Comparison of ENCODE assay signal across 18 cellular contexts in the genomic region with DNA sequence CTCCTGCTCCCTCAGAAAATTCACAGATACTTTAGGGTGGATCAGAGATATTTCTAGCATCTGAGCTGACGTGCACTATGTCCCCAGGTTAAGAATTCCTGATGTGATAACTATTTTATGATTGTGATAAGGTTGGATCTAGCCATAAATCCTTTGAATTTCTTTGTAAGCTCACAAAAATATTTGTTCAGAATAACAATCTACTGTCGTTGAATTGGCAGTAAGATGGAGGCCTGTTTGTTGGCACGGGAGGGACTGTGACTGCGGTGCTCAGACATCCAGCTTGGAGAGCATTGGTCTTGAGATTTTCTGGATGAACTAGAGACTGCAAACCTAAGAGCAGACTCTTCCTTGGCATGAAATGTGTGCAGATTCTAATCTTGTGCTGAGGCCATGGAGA.
DNase-seq lines count a peak whose midpoint lies in the region; ATAC-seq and TF ChIP-seq lines count a peak whose summit lies in the region.
"Had no signal": no experiment of that assay in that cellular context is flagged by ENCODE, and none has a peak within 500 bp of the region (broad histone marks: within the 10 kb centered on the region; RNA-seq: fewer than 3 reads in every experiment).

No MANE protein-coding gene starts in this region.

- no peak overlapping the region for H3K4me2 ChIP-seq in parathyroid adenoma (ENCODE audit: low read length)

- H3K9me3 Mint-ChIP-seq in Caco-2 (ENCODE audit: unreplicated experiment): no peaks in the 10 kb centered on the region
- H3K9me3 Mint-ChIP-seq: CD8-positive, alpha-beta memory T cell had no signal

- H3K79me2 ChIP-seq in parathyroid adenoma: no peaks in the 10 kb centered on the region

- no peaks in the 10 kb centered on the region for H3K9me3 ChIP-seq in Caco-2
- no peaks in the 10 kb centered on the region for H3K9me3 ChIP-seq in MG63
- H3K9me3 ChIP-seq in parathyroid adenoma (ENCODE audit: control insufficient read depth, low read length): no peaks in the 10 kb centered on the region

- no peaks in the 10 kb centered on the region for H3K27me3 ChIP-seq in Caco-2 (replicated peaks; ENCODE audit: control insufficient read depth, insufficient read depth, low read length)
- no peaks in the 10 kb centered on the region for H3K27me3 ChIP-seq in MG63
- no peaks in the 10 kb centered on the region for H3K27me3 ChIP-seq in parathyroid adenoma (ENCODE audit: control insufficient read depth, insufficient read depth, low read length)

- no peaks in the 10 kb centered on the region for H3K36me3 ChIP-seq in Caco-2 (ENCODE audit: control insufficient read depth, insufficient read depth, low read length)
- no peaks in the 10 kb centered on the region for H3K36me3 ChIP-seq in MG63
- no peaks in the 10 kb centered on the region for H3K36me3 ChIP-seq in parathyroid adenoma (ENCODE audit: control insufficient read depth, insufficient read depth, low read length)

- TF ChIP-seq CTCF in Caco-2 (IDR thresholded peaks at IDR 0.05; ENCODE audit: insufficient read depth in 1 of 2, low read depth in 1 of 2, low read length in 1 of 2, severe bottlenecking in 1 of 2, unreplicated experiment in 1 of 2): no peak
- TF ChIP-seq CTCF in parathyroid adenoma (IDR thresholded peaks at IDR 0.05): no peak

- POLR2A ChIA-PET in Caco-2 (lab: Charles Lee): no interaction called here

- H3K27ac Mint-ChIP-seq in Caco-2 (ENCODE audit: unreplicated experiment): peak overlapping the region; percentile 12

- CTCF ChIA-PET in Caco-2 (lab: Charles Lee): no interaction called here

- DNase-seq in Caco-2 (peak in 1 of 2 experiments; percentile 14), MG63 (peak; percentile 37), DMS79 (lab: John Stamatoyannopoulos, UW) (no peak)
- DNase-seq in activated CD4-positive, alpha-beta T cell treated with anti-CD3 and anti-CD28 coated beads, Interleukin-2, amount 50 U/mL, for 48 hours: no peak
- DNase-seq: ACHN; CD8-positive, alpha-beta memory T cell; GOT3; KBM-7; NCI-H1105; NCI-H187 treated with DMSO at 0.1 percent for 48 hours; NCI-H2171; Right ventricle myocardium superior had no signal

- H3K4me1 ChIP-seq in Caco-2 (peaks cover 46% of the 10 kb centered on the region), parathyroid adenoma (peaks cover 16% of the 10 kb centered on the region)

- BruUV-seq in Caco-2 (replicated peaks; lab: Mats Ljungman, UMichigan): no TSS peak

- no peak overlapping the region for H3K4me3 Mint-ChIP-seq in Caco-2 (ENCODE audit: unreplicated experiment)
- H3K4me3 Mint-ChIP-seq: B cell had no signal

- ATAC-seq in activated CD4-positive, CD25-positive, alpha-beta regulatory T cell treated with anti-CD3 and anti-CD28 coated beads, Interleukin-2, amount 50 U/mL, for 24 hours: no peak
- ATAC-seq: Panc1 had no signal

- H3K4me3 ChIP-seq in Caco-2 (ENCODE audit: low read depth, low read length) (no peak overlapping the region), MG63 (no peak overlapping the region), parathyroid adenoma (ENCODE audit: low read depth, low read length) (no peak overlapping the region)

- H3K27me3 Mint-ChIP-seq in Caco-2 (ENCODE audit: insufficient read depth, unreplicated experiment): no peaks in the 10 kb centered on the region
- H3K27me3 Mint-ChIP-seq: B cell; CD8-positive, alpha-beta memory T cell had no signal

- H3K36me3 Mint-ChIP-seq in Caco-2 (ENCODE audit: insufficient read depth, unreplicated experiment): peaks cover 6% of the 10 kb centered on the region

- intact Hi-C loops in Caco-2 (cut with micrococcal nuclease; ENCODE audit: unreplicated experiment): no loop called here

- no peak overlapping the region for H3K9ac ChIP-seq in parathyroid adenoma

- H2AFZ ChIP-seq in parathyroid adenoma: no peak overlapping the region

- peaks cover 17% of the 10 kb centered on the region for H3K4me1 Mint-ChIP-seq in Caco-2 (ENCODE audit: low read depth, unreplicated experiment)

- H3K27ac ChIP-seq in cingulate gyrus (ENCODE audit: low read depth, low read length): peak overlapping the region; percentile 20
- peak overlapping the region; percentile 3 for H3K27ac ChIP-seq in parathyroid adenoma
- H3K27ac ChIP-seq: HL-60 had no signal
